27 cellular contexts compared by ENCODE assay signal in the genomic region with DNA sequence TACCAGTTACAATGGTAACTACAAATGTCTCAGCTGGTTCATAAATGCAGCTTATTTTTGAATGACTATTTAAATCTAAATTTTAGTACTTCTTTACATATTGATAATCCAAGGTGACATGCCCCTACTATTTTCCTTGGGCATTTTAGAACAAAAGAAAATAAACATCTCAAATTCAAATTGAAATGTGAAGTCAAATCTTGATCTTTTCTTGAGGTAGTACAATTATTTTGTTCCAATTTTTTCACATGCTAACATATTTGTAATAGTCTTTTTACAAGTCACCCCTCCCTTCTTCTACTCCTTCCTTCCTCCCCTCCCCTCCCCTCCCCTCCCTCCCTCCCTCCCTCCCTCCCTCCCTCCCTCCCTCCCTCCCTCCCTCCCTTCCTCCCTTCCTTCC.
"Had no signal": no experiment of that assay in that cellular context is flagged by ENCODE, and none has a peak within 500 bp of the region (broad histone marks: within the 10 kb centered on the region; RNA-seq: fewer than 3 reads in every experiment).

No MANE protein-coding gene starts in this region.

- FAIRE-seq: endometrium, endothelial cell of umbilical vein had no signal

- H3K9me3 ChIP-seq: colonic mucosa, esophagus muscularis mucosa, gastrocnemius medialis, gastroesophageal sphincter had no signal

- ATAC-seq: effector memory CD8-positive, alpha-beta T cell; esophagus mucosa; foreskin keratinocyte; gastrocnemius medialis; gastroesophageal sphincter; heart left ventricle; heart right ventricle had no signal

- H3K4me3 ChIP-seq: colonic mucosa, coronary artery, dorsolateral prefrontal cortex, esophagus muscularis mucosa, esophagus squamous epithelium, gastrocnemius medialis, gastroesophageal sphincter, heart left ventricle, heart right ventricle, hepatocyte had no signal

- H3K27ac ChIP-seq: colonic mucosa, coronary artery, dorsolateral prefrontal cortex, epithelial cell of prostate, esophagus muscularis mucosa, esophagus squamous epithelium, foreskin keratinocyte, gastrocnemius medialis, gastroesophageal sphincter, heart left ventricle, heart right ventricle, hepatocyte had no signal

- H3K4me2 ChIP-seq: hepatocyte had no signal

- H3K27me3 ChIP-seq: colonic mucosa, dorsolateral prefrontal cortex, esophagus muscularis mucosa, esophagus squamous epithelium, foreskin keratinocyte, gastrocnemius medialis, gastroesophageal sphincter, heart left ventricle, heart right ventricle, hepatocyte had no signal

- H3K36me3 ChIP-seq: colonic mucosa, esophagus muscularis mucosa, esophagus squamous epithelium, gastrocnemius medialis, gastroesophageal sphincter, heart left ventricle, heart right ventricle had no signal

- H2AFZ ChIP-seq: hepatocyte had no signal

- H3K79me2 ChIP-seq: hepatocyte had no signal

- DNase-seq: colonic mucosa; cortex of kidney; dermis blood vessel endothelial cell; dorsolateral prefrontal cortex; effector CD4-positive, alpha-beta T cell; effector CD8-positive, alpha-beta T cell; effector memory CD4-positive, alpha-beta T cell; effector memory CD8-positive, alpha-beta T cell; endodermal cell; erythroblast; esophagus squamous epithelium; foreskin fibroblast; foreskin keratinocyte; foreskin melanocyte; gastrocnemius medialis; glutamatergic neuron; head of caudate nucleus; heart left ventricle; heart right ventricle had no signal

- H3K4me1 ChIP-seq: colonic mucosa, esophagus muscularis mucosa, esophagus squamous epithelium, foreskin keratinocyte, gastrocnemius medialis, gastroesophageal sphincter, heart left ventricle, heart right ventricle had no signal
